ENCODE assay signal across 2 cellular contexts in the genomic region with DNA sequence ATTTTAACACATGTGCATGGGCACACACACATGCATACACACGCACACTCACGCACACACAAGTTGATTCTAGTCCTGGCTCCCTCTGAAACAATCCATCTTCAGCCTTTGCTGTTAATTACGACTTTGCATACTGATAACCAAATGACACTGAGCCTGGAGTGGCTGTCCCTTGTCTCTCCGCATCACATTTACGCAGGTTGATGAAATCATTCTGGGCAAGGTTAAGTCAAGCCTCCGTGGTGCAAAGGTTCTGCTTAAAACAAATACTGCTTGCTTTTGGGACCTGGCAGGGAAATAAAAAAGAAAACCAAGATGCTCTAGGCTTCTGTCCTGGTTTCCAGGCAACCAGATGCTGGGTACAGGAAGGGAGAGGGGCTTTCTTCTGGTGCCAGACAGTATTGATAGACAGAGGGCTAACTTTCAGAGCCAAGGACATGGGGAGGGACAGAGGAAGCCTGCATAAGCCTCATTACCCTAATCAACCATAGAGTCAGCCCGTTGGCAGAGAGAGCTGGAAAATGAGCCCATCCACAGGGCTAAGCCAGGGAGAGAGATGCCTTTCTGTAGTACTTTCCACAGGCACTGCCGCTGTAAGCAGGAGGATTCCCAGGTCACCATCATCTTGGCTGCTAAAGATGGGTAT.
A peak's percentile ranks its signal among the peaks of the same experiment; 100 is the strongest.
TF ChIP-seq lines count a peak whose summit lies in the region.

No MANE protein-coding gene starts in this region.

TF ChIP-seq in SK-N-SH, 30 proteins besides CTCF, POLR2A, EP300 and RAD21 (continued from another document):
- TF ChIP-seq, protein P1, sequence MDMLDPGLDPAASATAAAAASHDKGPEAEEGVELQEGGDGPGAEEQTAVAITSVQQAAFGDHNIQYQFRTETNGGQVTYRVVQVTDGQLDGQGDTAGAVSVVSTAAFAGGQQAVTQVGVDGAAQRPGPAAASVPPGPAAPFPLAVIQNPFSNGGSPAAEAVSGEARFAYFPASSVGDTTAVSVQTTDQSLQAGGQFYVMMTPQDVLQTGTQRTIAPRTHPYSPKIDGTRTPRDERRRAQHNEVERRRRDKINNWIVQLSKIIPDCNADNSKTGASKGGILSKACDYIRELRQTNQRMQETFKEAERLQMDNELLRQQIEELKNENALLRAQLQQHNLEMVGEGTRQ (IDR thresholded peaks at IDR 0.05; ENCODE audit: borderline replicate concordance, low read depth, low read length), result no peak
- TF ChIP-seq YY1 (IDR thresholded peaks at IDR 0.05; ENCODE audit: low read depth) (no peak), SIN3A (IDR thresholded peaks at IDR 0.05; ENCODE audit: borderline replicate concordance, low read depth, low read length) (no peak), GATA2 (CRISPR knock-in tag; IDR thresholded peaks at IDR 0.05) (peak; percentile 47), GABPA (IDR thresholded peaks at IDR 0.05; ENCODE audit: low read depth) (no peak), MEF2A (IDR thresholded peaks at IDR 0.05; ENCODE audit: borderline replicate concordance, low read depth) (no peak)
- TF ChIP-seq, protein P2, sequence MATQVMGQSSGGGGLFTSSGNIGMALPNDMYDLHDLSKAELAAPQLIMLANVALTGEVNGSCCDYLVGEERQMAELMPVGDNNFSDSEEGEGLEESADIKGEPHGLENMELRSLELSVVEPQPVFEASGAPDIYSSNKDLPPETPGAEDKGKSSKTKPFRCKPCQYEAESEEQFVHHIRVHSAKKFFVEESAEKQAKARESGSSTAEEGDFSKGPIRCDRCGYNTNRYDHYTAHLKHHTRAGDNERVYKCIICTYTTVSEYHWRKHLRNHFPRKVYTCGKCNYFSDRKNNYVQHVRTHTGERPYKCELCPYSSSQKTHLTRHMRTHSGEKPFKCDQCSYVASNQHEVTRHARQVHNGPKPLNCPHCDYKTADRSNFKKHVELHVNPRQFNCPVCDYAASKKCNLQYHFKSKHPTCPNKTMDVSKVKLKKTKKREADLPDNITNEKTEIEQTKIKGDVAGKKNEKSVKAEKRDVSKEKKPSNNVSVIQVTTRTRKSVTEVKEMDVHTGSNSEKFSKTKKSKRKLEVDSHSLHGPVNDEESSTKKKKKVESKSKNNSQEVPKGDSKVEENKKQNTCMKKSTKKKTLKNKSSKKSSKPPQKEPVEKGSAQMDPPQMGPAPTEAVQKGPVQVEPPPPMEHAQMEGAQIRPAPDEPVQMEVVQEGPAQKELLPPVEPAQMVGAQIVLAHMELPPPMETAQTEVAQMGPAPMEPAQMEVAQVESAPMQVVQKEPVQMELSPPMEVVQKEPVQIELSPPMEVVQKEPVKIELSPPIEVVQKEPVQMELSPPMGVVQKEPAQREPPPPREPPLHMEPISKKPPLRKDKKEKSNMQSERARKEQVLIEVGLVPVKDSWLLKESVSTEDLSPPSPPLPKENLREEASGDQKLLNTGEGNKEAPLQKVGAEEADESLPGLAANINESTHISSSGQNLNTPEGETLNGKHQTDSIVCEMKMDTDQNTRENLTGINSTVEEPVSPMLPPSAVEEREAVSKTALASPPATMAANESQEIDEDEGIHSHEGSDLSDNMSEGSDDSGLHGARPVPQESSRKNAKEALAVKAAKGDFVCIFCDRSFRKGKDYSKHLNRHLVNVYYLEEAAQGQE (IDR thresholded peaks at IDR 0.05; ENCODE audit: low read depth, low read length), result no peak

TF ChIP-seq in SK-N-SH treated with all-trans-retinoic acid at 6 μM for 48 hours, 23 proteins besides CTCF, POLR2A, EP300 and RAD21 (continued from another document):
- TF ChIP-seq, protein P3, sequence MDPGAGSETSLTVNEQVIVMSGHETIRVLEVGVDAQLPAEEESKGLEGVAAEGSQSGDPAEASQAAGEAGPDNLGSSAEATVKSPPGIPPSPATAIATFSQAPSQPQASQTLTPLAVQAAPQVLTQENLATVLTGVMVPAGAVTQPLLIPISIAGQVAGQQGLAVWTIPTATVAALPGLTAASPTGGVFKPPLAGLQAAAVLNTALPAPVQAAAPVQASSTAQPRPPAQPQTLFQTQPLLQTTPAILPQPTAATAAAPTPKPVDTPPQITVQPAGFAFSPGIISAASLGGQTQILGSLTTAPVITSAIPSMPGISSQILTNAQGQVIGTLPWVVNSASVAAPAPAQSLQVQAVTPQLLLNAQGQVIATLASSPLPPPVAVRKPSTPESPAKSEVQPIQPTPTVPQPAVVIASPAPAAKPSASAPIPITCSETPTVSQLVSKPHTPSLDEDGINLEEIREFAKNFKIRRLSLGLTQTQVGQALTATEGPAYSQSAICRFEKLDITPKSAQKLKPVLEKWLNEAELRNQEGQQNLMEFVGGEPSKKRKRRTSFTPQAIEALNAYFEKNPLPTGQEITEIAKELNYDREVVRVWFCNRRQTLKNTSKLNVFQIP (CRISPR knock-in tag; IDR thresholded peaks at IDR 0.05; ENCODE audit: borderline replicate concordance, low read depth), result no peak
TF ChIP-seq in SK-N-SH treated with all-trans-retinoic acid at 6 μM for 48 hours: peak in this region for 0.
